ENCODE assay signal across 9 cellular contexts in genomic region chr21:29360799-29361765, GRCh38.
DNase-seq lines count a peak whose midpoint lies in the region; ATAC-seq and TF ChIP-seq lines count a peak whose summit lies in the region.
"Had no signal": no experiment of that assay in that cellular context is flagged by ENCODE, and none has a peak within 500 bp of the region (broad histone marks: within the 10 kb centered on the region; RNA-seq: fewer than 3 reads in every experiment).

No MANE protein-coding gene starts in this region.

- H3K27ac ChIP-seq in endodermal cell (ENCODE audit: low read depth, low read length) = no peak overlapping the region

- TF ChIP-seq CTCF in endodermal cell (conservative IDR thresholded peaks at IDR 0.05) (peak; percentile 69), progenitor cell of endocrine pancreas (IDR thresholded peaks at IDR 0.05; ENCODE audit: unreplicated experiment) (peak; percentile 42)

- H3K4me3 ChIP-seq in endodermal cell (ENCODE audit: low read length) = no peak overlapping the region

- H3K9ac ChIP-seq in endodermal cell (ENCODE audit: extremely low read depth, low read length, poor library complexity, severe bottlenecking) = no peak overlapping the region

- WGBS in endodermal cell (ENCODE audit: insufficient coverage in 1 of 2, insufficient read length in 1 of 2), 2 experiments = 90 to 91% methylated on average over 8 to 9 of the region's 9 CpGs

- no peaks in the 10 kb centered on the region for H3K27me3 ChIP-seq in endodermal cell (ENCODE audit: control insufficient read depth, insufficient read depth, low read length, poor library complexity, severe bottlenecking)

- H3K9me3 Mint-ChIP-seq in endodermal cell (peaks cover 23% of the 10 kb centered on the region), progenitor cell of endocrine pancreas (ENCODE audit: low read depth) (no peaks in the 10 kb centered on the region)

- no peak overlapping the region for H3K4me3 Mint-ChIP-seq in endodermal cell
- H3K4me3 Mint-ChIP-seq in progenitor cell of endocrine pancreas (ENCODE audit: low read depth) = no peak overlapping the region

- ATAC-seq in HG02870 (IDR thresholded peaks at IDR 0.05; ENCODE audit: unreplicated experiment) (no peak), HG03039 (IDR thresholded peaks at IDR 0.05; ENCODE audit: unreplicated experiment) (no peak), HG03159 (IDR thresholded peaks at IDR 0.05; ENCODE audit: unreplicated experiment) (no peak)

- H3K36me3 ChIP-seq in endodermal cell (ENCODE audit: control insufficient read depth, insufficient read depth, low read length) = peaks cover 29% of the 10 kb centered on the region

- H3K27me3 Mint-ChIP-seq in endodermal cell (ENCODE audit: insufficient read depth) = no peaks in the 10 kb centered on the region
- H3K27me3 Mint-ChIP-seq in progenitor cell of endocrine pancreas = no peaks in the 10 kb centered on the region

- H3K36me3 Mint-ChIP-seq in endodermal cell (ENCODE audit: low read depth) (peaks cover 46% of the 10 kb centered on the region), progenitor cell of endocrine pancreas (ENCODE audit: insufficient read depth) (peaks cover 7% of the 10 kb centered on the region)

- H3K9me3 ChIP-seq in endodermal cell (ENCODE audit: control insufficient read depth, low read length) = peaks cover 25% of the 10 kb centered on the region

- H3K4me1 Mint-ChIP-seq in endodermal cell (peaks cover 30% of the 10 kb centered on the region), progenitor cell of endocrine pancreas (ENCODE audit: low read depth) (peaks cover 10% of the 10 kb centered on the region)

- H3K27ac Mint-ChIP-seq in endodermal cell (no peak overlapping the region), progenitor cell of endocrine pancreas (no peak overlapping the region)

- H3K4me1 ChIP-seq in endodermal cell (ENCODE audit: control insufficient read depth, insufficient read depth, low read length) = peaks cover 2% of the 10 kb centered on the region

- DNase-seq in SHP77 (lab: John Stamatoyannopoulos, UW) (peak; percentile 4 to 7), SHP77 treated with DMSO at 0.1 percent for 48 hours (lab: John Stamatoyannopoulos, UW) (no peak), NCI-H526 treated with DMSO at 0.1 percent for 48 hours (lab: John Stamatoyannopoulos, UW) (peak; percentile 3), endodermal cell (no peak), progenitor cell of endocrine pancreas (ENCODE audit: low spot score, unreplicated experiment) (no peak)
- DNase-seq: retina had no signal

Comparison
In these comparisons a context has a peak if more than half of its experiments do, and no peak if none do; other contexts are left out.
1. DNase-seq: peak in SHP77 (2 of 2) and NCI-H526 treated with DMSO at 0.1 percent for 48 hours (single experiment); none in SHP77 treated with DMSO at 0.1 percent for 48 hours (single experiment), endodermal cell (single experiment) and progenitor cell of endocrine pancreas (single experiment).